8 cellular contexts compared by ENCODE assay signal in the genomic region with DNA sequence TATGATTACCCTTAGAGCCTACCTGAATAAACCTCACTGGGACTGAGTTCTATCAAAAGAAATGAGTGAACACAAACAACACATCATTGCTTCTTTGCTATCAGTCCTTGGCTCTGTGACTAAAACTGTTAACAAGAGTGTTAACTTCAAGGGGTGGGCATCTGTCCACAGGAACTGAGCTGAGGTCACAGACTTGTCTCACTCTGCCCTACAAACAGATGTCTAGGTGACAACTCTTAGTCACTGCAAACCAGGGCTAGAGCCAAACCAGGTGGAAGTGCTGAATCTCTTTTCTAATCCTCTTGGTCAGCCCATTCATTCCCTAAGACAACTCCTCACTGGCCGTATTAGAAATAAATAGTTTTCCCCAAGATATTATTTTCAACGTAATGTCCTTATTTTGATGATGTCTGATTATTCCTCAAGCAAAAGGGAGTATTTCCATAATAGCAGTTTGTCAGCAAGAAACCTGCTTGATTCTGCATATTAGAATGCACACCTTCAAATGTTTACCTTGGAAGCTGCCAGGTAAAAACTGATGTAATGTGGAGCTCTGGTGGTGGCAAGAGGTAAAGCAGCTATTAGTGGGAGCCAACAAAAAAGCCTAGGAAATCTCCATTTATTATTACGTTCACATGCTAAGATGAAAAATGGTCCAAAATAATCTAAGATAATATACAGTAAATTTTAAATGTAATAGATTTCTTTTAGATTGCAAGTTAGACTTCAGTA. TPM values are rescaled to one million over a fixed set of nuclear protein-coding genes. Genes with fewer than 3 reads are reported as not detected.
DNase-seq lines count a peak whose midpoint lies in the region; TF ChIP-seq lines count a peak whose summit lies in the region.

No MANE protein-coding gene starts in this region.

- no peak overlapping the region for H2BK15ac ChIP-seq in mesendoderm (replicated peaks; ENCODE audit: low read depth)

- no peaks in the 10 kb centered on the region for H3K79me2 ChIP-seq in mesendoderm (ENCODE audit: control insufficient read depth, insufficient read depth, low read length)

- WGBS in mesendoderm (ENCODE audit: extremely low coverage, insufficient coverage, low lambda C conversion rate), result no CpG with 5 or more reads among the region's 3 CpGs

- H3K4me3 ChIP-seq in astrocyte of the cerebellum (ENCODE audit: low read depth, low read length) (no peak overlapping the region), mesendoderm (ENCODE audit: low read length) (no peak overlapping the region)

- H4K5ac ChIP-seq in mesendoderm (ENCODE audit: low read length), result no peak overlapping the region

- no peak overlapping the region for H2AK5ac ChIP-seq in mesendoderm (ENCODE audit: low read length)

- TF ChIP-seq CTCF in HFFc6 (IDR thresholded peaks at IDR 0.05) (peak; percentile 70), astrocyte of the cerebellum (IDR thresholded peaks at IDR 0.05; ENCODE audit: low read depth, low read length, missing control alignments) (peak; percentile 72)

- no peaks in the 10 kb centered on the region for H3K79me1 ChIP-seq in mesendoderm (ENCODE audit: low read length)

- H3K27me3 Mint-ChIP-seq in HFFc6 (ENCODE audit: insufficient read depth), result peaks cover 12% of the 10 kb centered on the region

- in situ Hi-C loops in astrocyte of the cerebellum (cut with HindIII; ENCODE audit: low sequenced_read_pairs), result no loop called here

- no peak overlapping the region for H2BK5ac ChIP-seq in mesendoderm (ENCODE audit: low read length)

- H3K4me1 Mint-ChIP-seq in HFFc6 (ENCODE audit: low read depth), result peaks cover 5% of the 10 kb centered on the region

- H3K36me3 ChIP-seq in mesendoderm (ENCODE audit: control insufficient read depth, insufficient read depth, low read length), result no peaks in the 10 kb centered on the region

- H2BK120ac ChIP-seq in mesendoderm (ENCODE audit: low read depth, low read length), result no peak overlapping the region

- DNase-seq in DMS53 (lab: John Stamatoyannopoulos, UW), result peak; percentile 73
- no peak for DNase-seq in HFFc6
- DNase-seq in astrocyte of the cerebellum (ENCODE audit: low read depth), result no peak
- peak; percentile 70 for DNase-seq in mesendoderm
- no peak for DNase-seq in NCI-H2029 treated with DMSO at 0.1 percent for 48 hours (lab: John Stamatoyannopoulos, UW)
- no peak for DNase-seq in NCI-H2107 (lab: John Stamatoyannopoulos, UW)
- DNase-seq in NCI-H2227 treated with DMSO at 0.1 percent for 48 hours (lab: John Stamatoyannopoulos, UW), result no peak
- DNase-seq in NCI-H345 treated with DMSO at 0.1 percent for 48 hours (lab: John Stamatoyannopoulos, UW; ENCODE audit: unreplicated experiment), result no peak

- H3K4me1 ChIP-seq in mesendoderm (ENCODE audit: control insufficient read depth, low read depth, low read length), result no peaks in the 10 kb centered on the region

- H3K9ac ChIP-seq in mesendoderm (ENCODE audit: low read length), result no peak overlapping the region

- H3K27me3 ChIP-seq in mesendoderm (ENCODE audit: insufficient read depth, low read length, poor library complexity), result peaks cover 4% of the 10 kb centered on the region

- peaks cover 8% of the 10 kb centered on the region for H3K9me3 Mint-ChIP-seq in HFFc6

- no peak overlapping the region for H3K23ac ChIP-seq in mesendoderm (ENCODE audit: low read length)

- peaks cover 5% of the 10 kb centered on the region for H3K36me3 Mint-ChIP-seq in HFFc6 (ENCODE audit: low read depth)

- H3K18ac ChIP-seq in mesendoderm (ENCODE audit: low read length), result no peak overlapping the region

- no peak overlapping the region for H3K4me2 ChIP-seq in mesendoderm (ENCODE audit: low read length)

- H3K27ac ChIP-seq in mesendoderm (ENCODE audit: low read depth, low read length), result no peak overlapping the region

- no peak overlapping the region for H3K4ac ChIP-seq in mesendoderm (ENCODE audit: low read depth, low read length)

- no peak overlapping the region for H3K27ac Mint-ChIP-seq in HFFc6

- H3K4me3 Mint-ChIP-seq in HFFc6, result no peak overlapping the region

- H4K8ac ChIP-seq in mesendoderm (ENCODE audit: low read depth, low read length), result no peak overlapping the region

- no peak overlapping the region for H3K56ac ChIP-seq in mesendoderm (ENCODE audit: low read length)

RNA-seq across cellular contexts. Expression of a gene that starts 4.0 kb away (rescaled TPM):
- not detected for total RNA-seq in HFFc6 (2021; fragmentation: NEBNext Ultra II Directional; extraction: Animal tissue kit (Norgen Biotek cat#: 25700))
- 0.59 TPM for polyA plus RNA-seq in mesendoderm (2013, experiment 1 of 2)
- polyA plus RNA-seq in mesendoderm (2013, experiment 2 of 2), result 0.97 TPM

Comparison
In these comparisons a context has a peak if more than half of its experiments do, and no peak if none do; other contexts are left out.
1. DNase-seq: peak in DMS53 (single experiment) and mesendoderm (single experiment); none in HFFc6 (single experiment), astrocyte of the cerebellum (single experiment), NCI-H2029 treated with DMSO at 0.1 percent for 48 hours (single experiment), NCI-H2107 (single experiment), NCI-H2227 treated with DMSO at 0.1 percent for 48 hours (single experiment) and NCI-H345 treated with DMSO at 0.1 percent for 48 hours (single experiment).